ENCODE assay signal across 1 cellular context in genomic region chr10:110022716-110023504, GRCh38.
TF ChIP-seq lines count a peak whose summit lies in the region.

No MANE protein-coding gene starts in this region.

TF ChIP-seq in GM23338, 12 proteins besides CTCF, POLR2A, EP300 and RAD21 (continued from another document):
- TF ChIP-seq ZNF462 (CRISPR knock-in tag; IDR thresholded peaks at IDR 0.05) = no peak
- TF ChIP-seq CREB1 (CRISPR knock-in tag; IDR thresholded peaks at IDR 0.05; ENCODE audit: low read depth) = no peak
